ENCODE assay signal across 15 cellular contexts in the genomic region with DNA sequence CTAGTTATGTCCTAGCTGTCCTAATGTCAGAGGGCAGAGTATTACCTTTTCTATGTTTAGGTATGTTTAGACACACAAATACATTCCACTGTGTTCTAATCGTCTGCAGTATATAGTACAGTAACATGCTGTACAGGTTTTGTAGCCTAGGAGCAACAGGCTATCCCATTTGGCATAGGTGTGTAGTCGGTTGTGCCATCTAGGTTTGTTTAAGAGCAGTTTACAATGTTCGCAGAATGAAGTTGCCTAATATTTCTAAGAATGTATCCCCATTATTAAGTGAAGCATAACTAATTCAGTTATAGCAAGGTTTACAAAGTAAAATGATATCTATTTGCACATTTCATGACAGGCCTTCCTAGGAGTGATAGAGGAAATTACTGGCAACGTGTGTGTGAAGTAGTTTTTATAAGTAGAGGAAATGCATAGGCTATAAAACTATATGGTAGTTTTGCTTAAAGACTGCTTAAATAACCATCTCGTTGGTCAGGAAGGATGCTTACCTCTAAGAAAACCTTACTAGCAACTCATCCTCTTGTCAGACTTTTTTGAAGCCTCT. TPM values are rescaled to one million over a fixed set of nuclear protein-coding genes. Genes with fewer than 3 reads are reported as not detected.
A peak's percentile ranks its signal among the peaks of the same experiment; 100 is the strongest.
DNase-seq lines count a peak whose midpoint lies in the region; ATAC-seq and TF ChIP-seq lines count a peak whose summit lies in the region.
"Had no signal": no experiment of that assay in that cellular context is flagged by ENCODE, and none has a peak within 500 bp of the region (broad histone marks: within the 10 kb centered on the region; RNA-seq: fewer than 3 reads in every experiment).

No MANE protein-coding gene starts in this region.

- H3K4me1 Mint-ChIP-seq in activated CD4-positive, alpha-beta memory T cell treated with anti-CD3 and anti-CD28 coated beads for 36 hours (ENCODE audit: low read depth), result peaks cover 51% of the 10 kb centered on the region
- H3K4me1 Mint-ChIP-seq in naive thymus-derived CD8-positive, alpha-beta T cell, result peaks cover 9 to 62% (median 55%) of the 10 kb centered on the region in 4 donors

- ATAC-seq in naive thymus-derived CD8-positive, alpha-beta T cell, result no peak
- no peak for ATAC-seq in HG02798 (IDR thresholded peaks at IDR 0.05; ENCODE audit: poor library complexity, unreplicated experiment)
- ATAC-seq in HG02678 (IDR thresholded peaks at IDR 0.05; ENCODE audit: unreplicated experiment), result no peak

- no peaks in the 10 kb centered on the region for H3K27me3 Mint-ChIP-seq in activated CD4-positive, alpha-beta memory T cell treated with anti-CD3 and anti-CD28 coated beads for 36 hours
- no peaks in the 10 kb centered on the region for H3K27me3 Mint-ChIP-seq in naive thymus-derived CD8-positive, alpha-beta T cell

- intact Hi-C loops in activated CD4-positive, alpha-beta memory T cell treated with anti-CD3 and anti-CD28 coated beads for 36 hours (cut with micrococcal nuclease), result no loop called here

- DNase-seq in NCI-H2196 (lab: John Stamatoyannopoulos, UW; ENCODE audit: unreplicated experiment) (peak; percentile 13), NCI-H2196 treated with DMSO at 0.1 percent for 48 hours (lab: John Stamatoyannopoulos, UW; ENCODE audit: unreplicated experiment) (no peak), GM12864 (ENCODE audit: low read depth) (no peak), NCI-H82 treated with DMSO at 0.1 percent for 48 hours (lab: John Stamatoyannopoulos, UW; ENCODE audit: unreplicated experiment) (no peak)
- no peak for DNase-seq in activated CD4-positive, alpha-beta memory T cell treated with anti-CD3 and anti-CD28 coated beads for 36 hours
- DNase-seq in naive thymus-derived CD8-positive, alpha-beta T cell, result no peak
- DNase-seq: DMS 273 treated with DMSO at 0.1 percent for 48 hours, kidney glomerular epithelial cell, NCI-H1694, nephron progenitor cell, SW 1271, testis had no signal

- H3K36me3 Mint-ChIP-seq in activated CD4-positive, alpha-beta memory T cell treated with anti-CD3 and anti-CD28 coated beads for 36 hours, result peaks cover 6% of the 10 kb centered on the region
- H3K36me3 Mint-ChIP-seq in naive thymus-derived CD8-positive, alpha-beta T cell, result no peaks in the 10 kb centered on the region

- peak overlapping the region; percentile 73 for H3K27ac Mint-ChIP-seq in activated CD4-positive, alpha-beta memory T cell treated with anti-CD3 and anti-CD28 coated beads for 36 hours
- peak overlapping the region in 9 of 10 donors; percentile 2 to 98 (median 73) for H3K27ac Mint-ChIP-seq in naive thymus-derived CD8-positive, alpha-beta T cell
- H3K27ac Mint-ChIP-seq: nephron progenitor cell had no signal

- peak overlapping the region; percentile 36; the same call in 1 of the 2 replicates for H3K4me3 ChIP-seq in GM12864 (ENCODE audit: low read depth, low read length)
- H3K4me3 ChIP-seq: HAP-1, testis had no signal

- no peaks in the 10 kb centered on the region for H3K9me3 Mint-ChIP-seq in activated CD4-positive, alpha-beta memory T cell treated with anti-CD3 and anti-CD28 coated beads for 36 hours
- H3K9me3 Mint-ChIP-seq in naive thymus-derived CD8-positive, alpha-beta T cell, result no peaks in the 10 kb centered on the region
- H3K9me3 Mint-ChIP-seq: nephron progenitor cell had no signal

- no peak for TF ChIP-seq CTCF in GM12864 (IDR thresholded peaks at IDR 0.05; ENCODE audit: low read depth, low read length, missing control alignments)

- H3K4me3 Mint-ChIP-seq in activated CD4-positive, alpha-beta memory T cell treated with anti-CD3 and anti-CD28 coated beads for 36 hours, result peak overlapping the region; percentile 33
- peak overlapping the region in 5 of 10 donors; percentile 3 to 57 (median 5) for H3K4me3 Mint-ChIP-seq in naive thymus-derived CD8-positive, alpha-beta T cell
- H3K4me3 Mint-ChIP-seq: nephron progenitor cell had no signal

- CTCF ChIA-PET in activated CD4-positive, alpha-beta memory T cell treated with anti-CD3 and anti-CD28 coated beads for 36 hours (lab: Charles Lee), result interaction anchor here (1.4 to 11.3 kb wide), 3 partner anchors 19 to 66 kb away, joined by 6 to 223 read pairs (median 42); no protein-coding TSS in a partner anchor

- POLR2A ChIA-PET in activated CD4-positive, alpha-beta memory T cell treated with anti-CD3 and anti-CD28 coated beads for 36 hours (lab: Charles Lee), result interaction anchor here (1.8 kb wide), 1 partner anchor 65 kb away, joined by 16 read pairs; no protein-coding TSS in a partner anchor
- POLR2A ChIA-PET in naive thymus-derived CD8-positive, alpha-beta T cell (lab: Charles Lee), result interaction anchor here (1.8 kb wide), 1 partner anchor 65 kb away, joined by 5 read pairs; no protein-coding TSS in a partner anchor

RNA-seq across cellular contexts. Expression of a gene that starts 4.0 kb away (rescaled TPM):
- total RNA-seq in activated CD4-positive, alpha-beta memory T cell treated with anti-CD3 and anti-CD28 coated beads for 36 hours, result 100 to 1,000 TPM; 160 to 164 TPM
- total RNA-seq in naive thymus-derived CD8-positive, alpha-beta T cell, result 10 to 100 TPM; 16.4 to 17.1 TPM
- 10 to 100 TPM; 20.4 to 29.6 (median 23.7) TPM for polyA plus RNA-seq in naive thymus-derived CD8-positive, alpha-beta T cell

RNA-seq across cellular contexts. Expression of a gene that starts 40.5 kb away (rescaled TPM):
- 10 to 100 TPM; 39.7 to 43.3 TPM for total RNA-seq in activated CD4-positive, alpha-beta memory T cell treated with anti-CD3 and anti-CD28 coated beads for 36 hours
- 10 to 100 TPM; 37.3 to 37.6 TPM for total RNA-seq in naive thymus-derived CD8-positive, alpha-beta T cell
- polyA plus RNA-seq in naive thymus-derived CD8-positive, alpha-beta T cell, result 10 to 100 TPM; 21.9 to 25.8 (median 22.5) TPM

Comparison
In these comparisons a context has a peak if more than half of its experiments do, and no peak if none do; other contexts are left out.
1. RNA of a gene that starts 4.0 kb away (total RNA-seq): 160 to 164 TPM in activated CD4-positive, alpha-beta memory T cell treated with anti-CD3 and anti-CD28 coated beads for 36 hours; 16.4 to 17.1 TPM in naive thymus-derived CD8-positive, alpha-beta T cell; every median in the first group is over 4 times any median in the second.